Comparison of ENCODE assay signal across 8 cellular contexts in genomic region chr4:182143822-182144620, GRCh38.
DNase-seq lines count a peak whose midpoint lies in the region; ATAC-seq and TF ChIP-seq lines count a peak whose summit lies in the region.

No MANE protein-coding gene starts in this region.

- no peak for TF ChIP-seq RAD21 in liver (IDR thresholded peaks at IDR 0.05)

- peaks cover 11 to 30% (median 22%) of the 10 kb centered on the region in 4 donors for H3K4me1 ChIP-seq in liver (ENCODE audit: control insufficient read depth in 4 of 4, insufficient read depth in 4 of 4, low read length in 3 of 4)
- H3K4me1 ChIP-seq in thoracic aorta (ENCODE audit: control insufficient read depth in 1 of 2, low read depth in 2 of 2), result peaks cover 8 to 21% of the 10 kb centered on the region in 2 donors
- H3K4me1 ChIP-seq in effector memory CD4-positive, alpha-beta T cell (ENCODE audit: control insufficient read depth, insufficient read depth, low read length, poor library complexity, severe bottlenecking), result no peaks in the 10 kb centered on the region

- DNase-seq in DMS153 (lab: John Stamatoyannopoulos, UW) (peak; percentile 74), HCEC 1CT (peak; percentile 47), NCI-H774 (lab: John Stamatoyannopoulos, UW) (peak; percentile 29), chondrocyte (ENCODE audit: low spot score) (no peak), thoracic aorta (ENCODE audit: low spot score) (no peak)
- DNase-seq in effector memory CD4-positive, alpha-beta T cell, result no peak

- H3K4me1 Mint-ChIP-seq in chondrocyte (ENCODE audit: low read depth), result peaks cover 29% of the 10 kb centered on the region

- H3K27me3 ChIP-seq in liver (ENCODE audit: control insufficient read depth in 4 of 4, insufficient read depth in 4 of 4, low read length in 3 of 4) (peaks cover 2 to 13% (median 6%) of the 10 kb centered on the region in 4 donors), thoracic aorta (replicated peaks; ENCODE audit: insufficient read depth) (no peaks in the 10 kb centered on the region)
- H3K27me3 ChIP-seq in effector memory CD4-positive, alpha-beta T cell (replicated peaks; ENCODE audit: control insufficient read depth, insufficient read depth, low read length, poor library complexity, severe bottlenecking), result peaks cover 17% of the 10 kb centered on the region

- H3K36me3 ChIP-seq in liver (ENCODE audit: control insufficient read depth in 4 of 4, insufficient read depth in 3 of 4, low read depth in 1 of 4, low read length in 3 of 4), result no peaks in the 10 kb centered on the region
- no peaks in the 10 kb centered on the region for H3K36me3 ChIP-seq in thoracic aorta
- no peaks in the 10 kb centered on the region for H3K36me3 ChIP-seq in effector memory CD4-positive, alpha-beta T cell (ENCODE audit: control insufficient read depth, insufficient read depth, low read length)

- peak overlapping the region; percentile 92 for H3K4me3 Mint-ChIP-seq in chondrocyte (ENCODE audit: unreplicated experiment)

- H3K27ac ChIP-seq in liver (ENCODE audit: low read depth in 1 of 2, low read length in 2 of 2) (no peak overlapping the region), thoracic aorta (no peak overlapping the region)
- H3K27ac ChIP-seq in effector memory CD4-positive, alpha-beta T cell (ENCODE audit: insufficient read depth, low read length, poor library complexity, severe bottlenecking), result no peak overlapping the region

- ATAC-seq in thoracic aorta (ENCODE audit: insufficient number of reproducible peaks, low FRiP score, low read depth), result peak; percentile 27
- no peak for ATAC-seq in HG02981 (IDR thresholded peaks at IDR 0.05; ENCODE audit: unreplicated experiment)

- peak overlapping the region; percentile 99 for H3K27ac Mint-ChIP-seq in chondrocyte (ENCODE audit: unreplicated experiment)

- no peaks in the 10 kb centered on the region for H3K9me3 Mint-ChIP-seq in chondrocyte (ENCODE audit: low read depth)

- H3K4me3 ChIP-seq in liver (ENCODE audit: low read depth in 1 of 3, low read length in 3 of 3) (peak overlapping the region; percentile 58 to 85 (median 60)), thoracic aorta (peak overlapping the region; percentile 79)
- no peak overlapping the region for H3K4me3 ChIP-seq in effector memory CD4-positive, alpha-beta T cell (ENCODE audit: insufficient read depth, low read depth, low read length, poor library complexity, severe bottlenecking)

- no peaks in the 10 kb centered on the region for H3K27me3 Mint-ChIP-seq in chondrocyte (ENCODE audit: low read depth)

- H3K9ac ChIP-seq in liver (ENCODE audit: low read depth in 1 of 2, low read length in 2 of 2), result no peak overlapping the region

- WGBS in liver, result 1% methylated on average over 76 of the region's 78 CpGs

- H3K9me3 ChIP-seq in liver (ENCODE audit: control insufficient read depth in 4 of 4, low read length in 3 of 4) (no peaks in the 10 kb centered on the region), thoracic aorta (no peaks in the 10 kb centered on the region)
- no peaks in the 10 kb centered on the region for H3K9me3 ChIP-seq in effector memory CD4-positive, alpha-beta T cell (ENCODE audit: control insufficient read depth, low read length)

- H3K36me3 Mint-ChIP-seq in chondrocyte (ENCODE audit: low read depth), result no peaks in the 10 kb centered on the region

- no peak for TF ChIP-seq CTCF in chondrocyte (IDR thresholded peaks at IDR 0.05)
- no peak for TF ChIP-seq CTCF in liver (IDR thresholded peaks at IDR 0.05; ENCODE audit: low read depth, low read length, missing input control)
- no peak for TF ChIP-seq CTCF in thoracic aorta (IDR thresholded peaks at IDR 0.05)

TF ChIP-seq in liver, 16 proteins besides CTCF, POLR2A, EP300 and RAD21:
- no peak for TF ChIP-seq SP1 (IDR thresholded peaks at IDR 0.05)
- TF ChIP-seq, protein P1, sequence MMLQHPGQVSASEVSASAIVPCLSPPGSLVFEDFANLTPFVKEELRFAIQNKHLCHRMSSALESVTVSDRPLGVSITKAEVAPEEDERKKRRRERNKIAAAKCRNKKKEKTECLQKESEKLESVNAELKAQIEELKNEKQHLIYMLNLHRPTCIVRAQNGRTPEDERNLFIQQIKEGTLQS (IDR thresholded peaks at IDR 0.05), result no peak
- TF ChIP-seq RXRA (IDR thresholded peaks at IDR 0.05), result no peak
- TF ChIP-seq, protein P2, sequence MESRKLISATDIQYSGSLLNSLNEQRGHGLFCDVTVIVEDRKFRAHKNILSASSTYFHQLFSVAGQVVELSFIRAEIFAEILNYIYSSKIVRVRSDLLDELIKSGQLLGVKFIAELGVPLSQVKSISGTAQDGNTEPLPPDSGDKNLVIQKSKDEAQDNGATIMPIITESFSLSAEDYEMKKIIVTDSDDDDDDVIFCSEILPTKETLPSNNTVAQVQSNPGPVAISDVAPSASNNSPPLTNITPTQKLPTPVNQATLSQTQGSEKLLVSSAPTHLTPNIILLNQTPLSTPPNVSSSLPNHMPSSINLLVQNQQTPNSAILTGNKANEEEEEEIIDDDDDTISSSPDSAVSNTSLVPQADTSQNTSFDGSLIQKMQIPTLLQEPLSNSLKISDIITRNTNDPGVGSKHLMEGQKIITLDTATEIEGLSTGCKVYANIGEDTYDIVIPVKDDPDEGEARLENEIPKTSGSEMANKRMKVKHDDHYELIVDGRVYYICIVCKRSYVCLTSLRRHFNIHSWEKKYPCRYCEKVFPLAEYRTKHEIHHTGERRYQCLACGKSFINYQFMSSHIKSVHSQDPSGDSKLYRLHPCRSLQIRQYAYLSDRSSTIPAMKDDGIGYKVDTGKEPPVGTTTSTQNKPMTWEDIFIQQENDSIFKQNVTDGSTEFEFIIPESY (IDR thresholded peaks at IDR 0.05), result no peak
- no peak for TF ChIP-seq NR2F2 (IDR thresholded peaks at IDR 0.05)
- no peak for TF ChIP-seq HNF4A (conservative IDR thresholded peaks at IDR 0.05)
- no peak for TF ChIP-seq TAF1 (conservative IDR thresholded peaks at IDR 0.05)
- no peak for TF ChIP-seq FOXA1 (IDR thresholded peaks at IDR 0.05)
- no peak for TF ChIP-seq HNF4G (IDR thresholded peaks at IDR 0.05)
- TF ChIP-seq GABPA (IDR thresholded peaks at IDR 0.05 in 1 of 2, conservative IDR thresholded peaks at IDR 0.05 in 1 of 2), result no peak
- TF ChIP-seq JUND (IDR thresholded peaks at IDR 0.05), result no peak
- TF ChIP-seq EGR1 (IDR thresholded peaks at IDR 0.05; ENCODE audit: low read depth in 2 of 2), result no peak
- TF ChIP-seq FOXA2 (IDR thresholded peaks at IDR 0.05), result no peak

Comparison
In these comparisons a context has a peak if more than half of its experiments do, and no peak if none do; other contexts are left out.
1. DNase-seq: peak in DMS153 (single experiment), HCEC 1CT (single experiment) and NCI-H774 (single experiment); none in chondrocyte (single experiment), thoracic aorta (single experiment) and effector memory CD4-positive, alpha-beta T cell (0 of 3).